In genomic region chr7:71900556-71900955, GRCh38 we compare ENCODE assay signal across 23 cellular contexts.
"Had no signal": no experiment of that assay in that cellular context is flagged by ENCODE, and none has a peak within 500 bp of the region (broad histone marks: within the 10 kb centered on the region; RNA-seq: fewer than 3 reads in every experiment).

No MANE protein-coding gene starts in this region.

- H3K4me1 Mint-ChIP-seq: activated CD4-positive, alpha-beta T cell treated with anti-CD3 and anti-CD28 coated beads, Interleukin-2, amount 10 ng/mL, durations not matched to agents 7 days and 5 days; central memory CD8-positive, alpha-beta T cell; mesothelial cell of epicardium; stimulated activated effector memory CD8-positive, alpha-beta T cell treated with anti-CD3 and anti-CD28 coated beads, Interleukin-12 subunit alpha, Interleukin-12 subunit beta, amount 100 ng/mL, for 72 hours had no signal

- H3K4me3 ChIP-seq: coronary artery, smooth muscle cell had no signal

- ATAC-seq: activated CD4-positive, CD25-positive, alpha-beta regulatory T cell treated with anti-CD3 and anti-CD28 coated beads, Interleukin-2, amount 50 U/mL, for 24 hours; left lobe of liver; natural killer cell treated with Interleukin-12 subunit alpha and Interleukin-12 subunit beta and Interleukin-15 and Interleukin-18, amount 100 ng/mL, for 72 hours; sciatic nerve; stimulated activated effector memory CD8-positive, alpha-beta T cell treated with anti-CD3 and anti-CD28 coated beads, Interleukin-12 subunit alpha, Interleukin-12 subunit beta, amount 100 ng/mL, for 72 hours had no signal

- H3K36me3 Mint-ChIP-seq: mesothelial cell of epicardium; stimulated activated effector memory CD8-positive, alpha-beta T cell treated with anti-CD3 and anti-CD28 coated beads, Interleukin-12 subunit alpha, Interleukin-12 subunit beta, amount 100 ng/mL, for 72 hours had no signal

- DNase-seq: activated CD4-positive, alpha-beta T cell treated with anti-CD3 and anti-CD28 coated beads, Interleukin-2, amount 10 ng/mL, durations not matched to agents 7 days and 5 days; activated CD8-positive, alpha-beta memory T cell treated with anti-CD3 and anti-CD28 coated beads for 24 hours; activated CD8-positive, alpha-beta memory T cell treated with anti-CD3 and anti-CD28 coated beads, Interleukin-2, amount 50 U/mL, for 48 hours; activated effector memory CD4-positive, alpha-beta T cell treated with anti-CD3 and anti-CD28 coated beads, Interleukin-2, amount 50 U/mL, for 16 hours; activated naive CD4-positive, alpha-beta T cell treated with anti-CD3 and anti-CD28 coated beads, Interleukin-2, amount 50 U/mL, for 16 hours; activated T-cell treated with anti-CD3 and anti-CD28 coated beads, Interleukin-2, amount 50 U/mL, for 48 hours; aorta; brain microvascular endothelial cell; erythroblast; head of caudate nucleus; kidney; stimulated activated CD4-positive, alpha-beta T cell treated with anti-CD3 and anti-CD28 coated beads, Interleukin-4, amount 100 ng/mL, for 24 hours; T1000 had no signal

- H3K27me3 ChIP-seq: brain microvascular endothelial cell, neutrophil had no signal

- H3K36me3 ChIP-seq: brain microvascular endothelial cell, neutrophil had no signal

- H3K27me3 Mint-ChIP-seq: activated CD4-positive, alpha-beta T cell treated with anti-CD3 and anti-CD28 coated beads, Interleukin-2, amount 10 ng/mL, durations not matched to agents 7 days and 5 days; central memory CD8-positive, alpha-beta T cell; natural killer cell treated with Interleukin-12 subunit alpha and Interleukin-12 subunit beta and Interleukin-15 and Interleukin-18, amount 100 ng/mL, for 72 hours had no signal

- H3K4me3 Mint-ChIP-seq: activated CD4-positive, alpha-beta T cell treated with anti-CD3 and anti-CD28 coated beads, Interleukin-2, amount 10 ng/mL, durations not matched to agents 7 days and 5 days; central memory CD8-positive, alpha-beta T cell; mesothelial cell of epicardium; natural killer cell treated with Interleukin-12 subunit alpha and Interleukin-12 subunit beta and Interleukin-15 and Interleukin-18, amount 100 ng/mL, for 72 hours; stimulated activated effector memory CD8-positive, alpha-beta T cell treated with anti-CD3 and anti-CD28 coated beads, Interleukin-12 subunit alpha, Interleukin-12 subunit beta, amount 100 ng/mL, for 72 hours had no signal

- H3K27ac ChIP-seq: brain microvascular endothelial cell, coronary artery, neutrophil had no signal

- H3K9me3 ChIP-seq: neutrophil had no signal

- H3K27ac Mint-ChIP-seq: activated CD4-positive, alpha-beta T cell treated with anti-CD3 and anti-CD28 coated beads, Interleukin-2, amount 10 ng/mL, durations not matched to agents 7 days and 5 days; mesothelial cell of epicardium; natural killer cell treated with Interleukin-12 subunit alpha and Interleukin-12 subunit beta and Interleukin-15 and Interleukin-18, amount 100 ng/mL, for 72 hours; stimulated activated effector memory CD8-positive, alpha-beta T cell treated with anti-CD3 and anti-CD28 coated beads, Interleukin-12 subunit alpha, Interleukin-12 subunit beta, amount 100 ng/mL, for 72 hours had no signal
